22 cellular contexts compared by ENCODE assay signal in the genomic region with DNA sequence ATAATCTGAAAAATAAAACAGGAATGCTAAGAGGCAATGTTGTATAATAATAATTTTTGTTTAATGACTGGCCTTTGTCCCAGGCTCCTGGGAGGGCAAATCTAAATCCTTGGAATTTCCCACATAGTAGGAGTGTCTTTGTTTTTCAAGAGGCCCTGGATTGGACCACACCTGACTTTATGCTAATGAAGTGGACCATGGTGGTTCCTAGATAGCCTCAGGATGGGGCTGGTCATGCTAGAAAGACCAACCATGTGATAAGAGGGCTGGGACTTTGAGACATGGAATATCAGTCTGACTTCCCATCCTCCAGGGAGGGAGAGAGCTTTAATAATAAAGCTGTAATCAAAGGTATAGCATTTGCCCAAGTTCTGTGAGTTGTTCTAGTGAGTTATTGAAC.
"Had no signal": no experiment of that assay in that cellular context is flagged by ENCODE, and none has a peak within 500 bp of the region (broad histone marks: within the 10 kb centered on the region; RNA-seq: fewer than 3 reads in every experiment).

No MANE protein-coding gene starts in this region.

- ATAC-seq: activated T-cell treated with anti-CD3 and anti-CD28 coated beads, Interleukin-2, amount 50 U/mL, for 4 hours; activated T-helper 17 cell treated with anti-CD3 and anti-CD28 coated beads, Interleukin-2, amount 50 U/mL, for 72 hours; PC-3; T-cell had no signal

- DNase-seq: activated CD4-positive, alpha-beta memory T cell treated with anti-CD3 and anti-CD28 coated beads for 36 hours; activated CD4-positive, alpha-beta T cell treated with anti-CD3 and anti-CD28 coated beads, Interleukin-2, amount 10 ng/mL, durations not matched to agents 7 days and 5 days; activated CD4-positive, CD25-positive, alpha-beta regulatory T cell; activated CD8-positive, alpha-beta memory T cell treated with anti-CD3 and anti-CD28 coated beads for 24 hours; activated gamma-delta T cell treated with Interleukin-2 at 50 U/mL for 16 hours; activated naive CD4-positive, alpha-beta T cell treated with anti-CD3 and anti-CD28 coated beads, Interleukin-2, amount 10 ng/mL, durations not matched to agents 7 days and 5 days; activated naive CD8-positive, alpha-beta T cell treated with anti-CD3 and anti-CD28 coated beads for 36 hours; activated T-cell treated with anti-CD3 and anti-CD28 coated beads, Interleukin-2, amount 50 U/mL, for 4 hours; anterior cingulate cortex; MM.1S; NCI-H1105; NCI-H1436; NCI-H1694 treated with DMSO at 0.1 percent for 48 hours; NCI-H2029 treated with DMSO at 0.1 percent for 48 hours; NCI-H345; NCI-H510A; NCI-H69; PC-3; SHP77 treated with DMSO at 0.1 percent for 48 hours; T-cell had no signal

- H3K27ac ChIP-seq: VCaP had no signal
